Comparison of ENCODE assay signal across 9 cellular contexts in genomic region chr9:93028448-93029006, GRCh38. TPM values are rescaled to one million over a fixed set of nuclear protein-coding genes. Genes with fewer than 3 reads are reported as not detected.
A peak's percentile ranks its signal among the peaks of the same experiment; 100 is the strongest.
DNase-seq lines count a peak whose midpoint lies in the region; ATAC-seq and TF ChIP-seq lines count a peak whose summit lies in the region.
"Had no signal": no experiment of that assay in that cellular context is flagged by ENCODE, and none has a peak within 500 bp of the region (broad histone marks: within the 10 kb centered on the region; RNA-seq: fewer than 3 reads in every experiment).

No MANE protein-coding gene starts in this region.

- intact Hi-C loops in sigmoid colon (cut with DNase I) = no loop called here

- peak overlapping the region; percentile 96 for H3K27ac Mint-ChIP-seq in activated naive CD4-positive, alpha-beta T cell treated with anti-CD3 and anti-CD28 coated beads, Interleukin-2, amount 50 U/mL, for 24 hours

- 9 to 20% methylated on average over 6 of the region's 6 CpGs for WGBS in sigmoid colon, 2 donors

- TF ChIP-seq EP300 in sigmoid colon (IDR thresholded peaks at IDR 0.05) = no peak

- no peaks in the 10 kb centered on the region for H3K4me1 ChIP-seq in sigmoid colon

- peaks cover 92% of the 10 kb centered on the region for H3K4me1 Mint-ChIP-seq in activated naive CD4-positive, alpha-beta T cell treated with anti-CD3 and anti-CD28 coated beads, Interleukin-2, amount 50 U/mL, for 24 hours

- H3K4me3 Mint-ChIP-seq in activated naive CD4-positive, alpha-beta T cell treated with anti-CD3 and anti-CD28 coated beads, Interleukin-2, amount 50 U/mL, for 24 hours = peak overlapping the region; percentile 83

- TF ChIP-seq POLR2A in sigmoid colon (IDR thresholded peaks at IDR 0.05) = no peak

- peak; percentile 63 for ATAC-seq in GM21447 (IDR thresholded peaks at IDR 0.05; ENCODE audit: unreplicated experiment)
- ATAC-seq in HG02642 (IDR thresholded peaks at IDR 0.05; ENCODE audit: poor library complexity, unreplicated experiment) = no peak

- no peak for TF ChIP-seq CTCF in sigmoid colon (IDR thresholded peaks at IDR 0.05)

- DNase-seq in T follicular helper cell (ENCODE audit: low read depth) = peak; percentile 69
- peak; percentile 23 for DNase-seq in stimulated activated CD8-positive, alpha-beta memory T cell treated with anti-CD3 and anti-CD28 coated beads, Interleukin-15, amount 100 ng/mL, for 1 hour (ENCODE audit: low read depth)
- DNase-seq in RPMI8226 = no peak
- no peak for DNase-seq in sigmoid colon
- DNase-seq in HK-2 (ENCODE audit: unreplicated experiment) = no peak
- DNase-seq: MM.1S had no signal

- H3K4me3 ChIP-seq in sigmoid colon = no peak overlapping the region

- H3K9me3 Mint-ChIP-seq in activated naive CD4-positive, alpha-beta T cell treated with anti-CD3 and anti-CD28 coated beads, Interleukin-2, amount 50 U/mL, for 24 hours = no peaks in the 10 kb centered on the region

- H3K27ac ChIP-seq in sigmoid colon = no peak overlapping the region

- no peaks in the 10 kb centered on the region for H3K27me3 Mint-ChIP-seq in activated naive CD4-positive, alpha-beta T cell treated with anti-CD3 and anti-CD28 coated beads, Interleukin-2, amount 50 U/mL, for 24 hours

- H3K27me3 ChIP-seq in sigmoid colon = no peaks in the 10 kb centered on the region

- peaks cover 7% of the 10 kb centered on the region for H3K36me3 Mint-ChIP-seq in activated naive CD4-positive, alpha-beta T cell treated with anti-CD3 and anti-CD28 coated beads, Interleukin-2, amount 50 U/mL, for 24 hours

- no peaks in the 10 kb centered on the region for H3K36me3 ChIP-seq in sigmoid colon

- H3K9me3 ChIP-seq in sigmoid colon = no peaks in the 10 kb centered on the region

RNA-seq across cellular contexts. Expression of gene SUSD3, which starts 30.0 kb away (rescaled TPM):
- total RNA-seq in sigmoid colon = 1 to 10 TPM; 1.9 to 7.2 (median 4.7) TPM
- polyA plus RNA-seq in sigmoid colon = 10 to 100 TPM in 1 of 3 donors, under 1 TPM in 1, not detected in 1; 0.92 to 15.2 TPM

Comparison
In these comparisons a context has a peak if more than half of its experiments do, and no peak if none do; other contexts are left out.
1. DNase-seq: peak in T follicular helper cell (single experiment) and stimulated activated CD8-positive, alpha-beta memory T cell treated with anti-CD3 and anti-CD28 coated beads, Interleukin-15, amount 100 ng/mL, for 1 hour (single experiment); none in RPMI8226 (single experiment), sigmoid colon (single experiment) and HK-2 (single experiment).